In genomic region chr1:116151739-116152576, GRCh38 we compare ENCODE assay signal across 9 cellular contexts. TPM values are rescaled to one million over a fixed set of nuclear protein-coding genes. Genes with fewer than 3 reads are reported as not detected.
DNase-seq lines count a peak whose midpoint lies in the region; ATAC-seq and TF ChIP-seq lines count a peak whose summit lies in the region.
"Had no signal": no experiment of that assay in that cellular context is flagged by ENCODE, and none has a peak within 500 bp of the region (broad histone marks: within the 10 kb centered on the region; RNA-seq: fewer than 3 reads in every experiment).

No MANE protein-coding gene starts in this region.

- intact Hi-C loops in activated CD4-positive, alpha-beta T cell treated with anti-CD3 and anti-CD28 coated beads, Interleukin-2, amount 10 ng/mL, durations not matched to agents 24 days and 14 days (cut with micrococcal nuclease): loop anchor here (1.0 to 5.0 kb wide), 5 partner anchors 16 to 420 kb away; partner anchors contain the start of gene CD58
- intact Hi-C loops in right lobe of liver (cut with DNase I): no loop called here

- peaks cover 3% of the 10 kb centered on the region for H3K9me3 Mint-ChIP-seq in activated CD4-positive, alpha-beta T cell treated with anti-CD3 and anti-CD28 coated beads, Interleukin-2, amount 10 ng/mL, durations not matched to agents 24 days and 14 days

- peak overlapping the region; percentile 41 to 50 (median 48) for H3K4me3 ChIP-seq in right lobe of liver

- H3K4me1 ChIP-seq in right lobe of liver: peaks cover 0 to 26% (median 11%) of the 10 kb centered on the region in 4 donors

- peak; percentile 96 for DNase-seq in AG20443 (ENCODE audit: low spot score)
- peak; percentile 23 for DNase-seq in NCI-H345 treated with DMSO at 0.1 percent for 48 hours (lab: John Stamatoyannopoulos, UW; ENCODE audit: unreplicated experiment)
- peak; percentile 94 for DNase-seq in activated CD4-positive, alpha-beta T cell treated with anti-CD3 and anti-CD28 coated beads, Interleukin-2, amount 10 ng/mL, durations not matched to agents 24 days and 14 days
- peak; percentile 83 for DNase-seq in dermis blood vessel endothelial cell
- DNase-seq in right lobe of liver: peak; percentile 78 to 83 (median 82)
- peak; percentile 67 for DNase-seq in stimulated activated CD4-positive, alpha-beta T cell treated with anti-CD3 and anti-CD28 coated beads, Interleukin-4, amount 100 ng/mL, for 48 hours (ENCODE audit: low read depth in 2 of 2)

- no peaks in the 10 kb centered on the region for H3K9me3 ChIP-seq in right lobe of liver

- no peaks in the 10 kb centered on the region for H3K27me3 ChIP-seq in right lobe of liver

- H3K4me1 Mint-ChIP-seq in activated CD4-positive, alpha-beta T cell treated with anti-CD3 and anti-CD28 coated beads, Interleukin-2, amount 10 ng/mL, durations not matched to agents 24 days and 14 days: peaks cover 13% of the 10 kb centered on the region

- peaks cover 2% of the 10 kb centered on the region for H3K36me3 Mint-ChIP-seq in activated CD4-positive, alpha-beta T cell treated with anti-CD3 and anti-CD28 coated beads, Interleukin-2, amount 10 ng/mL, durations not matched to agents 24 days and 14 days (ENCODE audit: low read depth)

- ATAC-seq in GM18909 (IDR thresholded peaks at IDR 0.05; ENCODE audit: poor library complexity, unreplicated experiment): peak; percentile 97
- ATAC-seq in HG03175 (IDR thresholded peaks at IDR 0.05; ENCODE audit: unreplicated experiment): peak; percentile 95
- ATAC-seq in right lobe of liver: peak; percentile 87 to 93 (median 90)

- peak; percentile 92 to 98 (median 96) for TF ChIP-seq CTCF in right lobe of liver (IDR thresholded peaks at IDR 0.05)

- no peaks in the 10 kb centered on the region for H3K36me3 ChIP-seq in right lobe of liver

- peak; percentile 45 for TF ChIP-seq POLR2A in right lobe of liver (IDR thresholded peaks at IDR 0.05)

- peak overlapping the region; percentile 74 for H3K27ac Mint-ChIP-seq in activated CD4-positive, alpha-beta T cell treated with anti-CD3 and anti-CD28 coated beads, Interleukin-2, amount 10 ng/mL, durations not matched to agents 24 days and 14 days

- 2% methylated on average over 11 of the region's 46 CpGs for WGBS in right lobe of liver (ENCODE audit: insufficient coverage, low coverage, low lambda C conversion rate, missing lambda C conversion rate)

- peak overlapping the region; percentile 85 to 86 (median 86) for H3K27ac ChIP-seq in right lobe of liver

- peak overlapping the region; percentile 77 for H3K4me3 Mint-ChIP-seq in activated CD4-positive, alpha-beta T cell treated with anti-CD3 and anti-CD28 coated beads, Interleukin-2, amount 10 ng/mL, durations not matched to agents 24 days and 14 days

- peaks cover 33% of the 10 kb centered on the region for H3K27me3 Mint-ChIP-seq in activated CD4-positive, alpha-beta T cell treated with anti-CD3 and anti-CD28 coated beads, Interleukin-2, amount 10 ng/mL, durations not matched to agents 24 days and 14 days

RNA-seq across cellular contexts. Expression of gene MAB21L3, which starts 40.8 kb away (rescaled TPM):
- total RNA-seq in activated CD4-positive, alpha-beta T cell treated with anti-CD3 and anti-CD28 coated beads, Interleukin-2, amount 10 ng/mL, durations not matched to agents 24 days and 14 days: not detected in 2 replicates
- total RNA-seq in dermis blood vessel endothelial cell (under 0.01 and 0.09 TPM in 2 replicates), right lobe of liver (1 to 10 TPM in 3 of 6 experiments, under 1 TPM in 3; 0.09 to 7.2 (median 1.1) TPM)
- total RNA-seq: T-helper 1 cell treated with Interleukin-12 subunit alpha and Interleukin-12 subunit beta and Interleukin-4 antibody, amounts not matched to agents 30 ng/mL and 1 ng/mL, for 36 hours had no signal

Comparison
In these comparisons a context has a peak if more than half of its experiments do, and no peak if none do; other contexts are left out.
1. Peak in every context shown above with its lines: DNase-seq, ATAC-seq, H3K4me3 ChIP-seq and H3K27ac ChIP-seq.
2. DNase-seq: peak in every context shown above with its lines; median percentile 96 in AG20443; 94 in activated CD4-positive, alpha-beta T cell treated with anti-CD3 and anti-CD28 coated beads, Interleukin-2, amount 10 ng/mL, durations not matched to agents 24 days and 14 days; 83 in dermis blood vessel endothelial cell; 82 in right lobe of liver; 67 in stimulated activated CD4-positive, alpha-beta T cell treated with anti-CD3 and anti-CD28 coated beads, Interleukin-4, amount 100 ng/mL, for 48 hours; 23 in NCI-H345 treated with DMSO at 0.1 percent for 48 hours.